20 cellular contexts compared by ENCODE assay signal in genomic region chr20:50574586-50574985, GRCh38.
DNase-seq lines count a peak whose midpoint lies in the region; ATAC-seq and TF ChIP-seq lines count a peak whose summit lies in the region.
"Had no signal": no experiment of that assay in that cellular context is flagged by ENCODE, and none has a peak within 500 bp of the region (broad histone marks: within the 10 kb centered on the region; RNA-seq: fewer than 3 reads in every experiment).

No MANE protein-coding gene starts in this region.

- no peaks in the 10 kb centered on the region for H3K9me3 Mint-ChIP-seq in CD4-positive, alpha-beta memory T cell
- no peaks in the 10 kb centered on the region for H3K9me3 Mint-ChIP-seq in activated CD8-positive, alpha-beta T cell treated with anti-CD3 and anti-CD28 coated beads for 36 hours
- no peaks in the 10 kb centered on the region for H3K9me3 Mint-ChIP-seq in natural killer cell
- H3K9me3 Mint-ChIP-seq: GM23338, immature natural killer cell had no signal

- H3K27ac Mint-ChIP-seq in CD4-positive, alpha-beta memory T cell, result peak overlapping the region in 4 of 7 donors; percentile 59 to 85 (median 71)
- peak overlapping the region; percentile 21 for H3K27ac Mint-ChIP-seq in activated CD8-positive, alpha-beta T cell treated with anti-CD3 and anti-CD28 coated beads for 36 hours
- peak overlapping the region; percentile 16 to 21 for H3K27ac Mint-ChIP-seq in natural killer cell
- H3K27ac Mint-ChIP-seq: GM23338 had no signal

- no peak overlapping the region for H3K4me3 ChIP-seq in CD4-positive, alpha-beta memory T cell (ENCODE audit: low read length in 2 of 2)
- no peak overlapping the region for H3K4me3 ChIP-seq in MG63
- H3K4me3 ChIP-seq: colonic mucosa, GM23338, skin epidermis had no signal

- POLR2A ChIA-PET in CD4-positive, alpha-beta memory T cell (lab: Charles Lee; ENCODE audit: partially characterized antibody), result interaction anchor here (2.5 kb wide), 1 partner anchor 61 kb away, joined by 9 read pairs; no protein-coding TSS in a partner anchor
- POLR2A ChIA-PET in activated CD8-positive, alpha-beta T cell treated with anti-CD3 and anti-CD28 coated beads for 36 hours (lab: Charles Lee), result interaction anchor here (1.0 to 1.2 kb wide), 2 partner anchors 12 to 26 kb away, joined by 3 read pairs; no protein-coding TSS in a partner anchor

- DNase-seq in activated CD8-positive, alpha-beta memory T cell treated with anti-CD3 and anti-CD28 coated beads for 24 hours, result peak; percentile 44
- no peak for DNase-seq in activated CD8-positive, alpha-beta memory T cell treated with anti-CD3 and anti-CD28 coated beads, Interleukin-2, amount 50 U/mL, for 4 hours
- DNase-seq in CD4-positive, alpha-beta memory T cell, result no peak
- DNase-seq in activated CD8-positive, alpha-beta T cell treated with anti-CD3 and anti-CD28 coated beads for 36 hours, result no peak
- DNase-seq in natural killer cell (no peak), KG1 (lab: John Stamatoyannopoulos, UW) (no peak), MG63 (no peak)
- DNase-seq: colonic mucosa; immature natural killer cell; Karpas-422; NCI-H1105 treated with DMSO at 0.1 percent for 48 hours; NCI-H2107; NCI-H510A treated with DMSO at 0.1 percent for 48 hours; RPMI8226; stimulated activated CD4-positive, alpha-beta T cell treated with anti-CD3 and anti-CD28 coated beads, Interleukin-2, amount 100 ng/mL, for 48 hours; substantia nigra had no signal

- intact Hi-C loops in CD4-positive, alpha-beta memory T cell (cut with micrococcal nuclease), result no loop called here
- intact Hi-C loops in activated CD8-positive, alpha-beta T cell treated with anti-CD3 and anti-CD28 coated beads for 36 hours (cut with micrococcal nuclease), result loop anchor here (5.0 to 10.0 kb wide), 2 partner anchors 82 to 390 kb away; no protein-coding TSS in a partner anchor
- intact Hi-C loops in natural killer cell (cut with micrococcal nuclease), result loop anchor here (5.0 kb wide), 1 partner anchor 62 kb away; the partner anchor contains the start of gene PTPN1

- no peak for ATAC-seq in activated CD8-positive, alpha-beta T cell treated with anti-CD3 and anti-CD28 coated beads for 36 hours
- ATAC-seq in natural killer cell, result no peak
- ATAC-seq in GM19467 (IDR thresholded peaks at IDR 0.05; ENCODE audit: unreplicated experiment), result no peak
- ATAC-seq: GM23338 had no signal

- H3K4me3 Mint-ChIP-seq in CD4-positive, alpha-beta memory T cell, result no peak overlapping the region
- no peak overlapping the region for H3K4me3 Mint-ChIP-seq in activated CD8-positive, alpha-beta T cell treated with anti-CD3 and anti-CD28 coated beads for 36 hours
- no peak overlapping the region for H3K4me3 Mint-ChIP-seq in natural killer cell
- H3K4me3 Mint-ChIP-seq: GM23338, immature natural killer cell had no signal

- no peak overlapping the region for H3K27ac ChIP-seq in CD4-positive, alpha-beta memory T cell (ENCODE audit: low read depth, low read length)
- H3K27ac ChIP-seq: colonic mucosa, VCaP had no signal

- H3K9me3 ChIP-seq in CD4-positive, alpha-beta memory T cell (ENCODE audit: control insufficient read depth in 1 of 2, low read length in 2 of 2), result no peaks in the 10 kb centered on the region
- no peaks in the 10 kb centered on the region for H3K9me3 ChIP-seq in MG63
- H3K9me3 ChIP-seq: colonic mucosa had no signal

- H3K27me3 Mint-ChIP-seq in CD4-positive, alpha-beta memory T cell, result no peaks in the 10 kb centered on the region
- no peaks in the 10 kb centered on the region for H3K27me3 Mint-ChIP-seq in activated CD8-positive, alpha-beta T cell treated with anti-CD3 and anti-CD28 coated beads for 36 hours
- H3K27me3 Mint-ChIP-seq in natural killer cell (ENCODE audit: low read depth in 2 of 2), result no peaks in the 10 kb centered on the region

- peaks cover 19 to 60% (median 42%) of the 10 kb centered on the region in 4 donors for H3K4me1 Mint-ChIP-seq in CD4-positive, alpha-beta memory T cell
- H3K4me1 Mint-ChIP-seq in activated CD8-positive, alpha-beta T cell treated with anti-CD3 and anti-CD28 coated beads for 36 hours (ENCODE audit: low read depth), result peaks cover 33% of the 10 kb centered on the region
- H3K4me1 Mint-ChIP-seq in natural killer cell, result peaks cover 23 to 49% of the 10 kb centered on the region in 2 donors

- peaks cover 51% of the 10 kb centered on the region for H3K36me3 ChIP-seq in CD4-positive, alpha-beta memory T cell (ENCODE audit: insufficient read depth, low read length)
- peaks cover 53% of the 10 kb centered on the region for H3K36me3 ChIP-seq in MG63
- H3K36me3 ChIP-seq: colonic mucosa had no signal

- CTCF ChIA-PET in CD4-positive, alpha-beta memory T cell (lab: Charles Lee; ENCODE audit: partially characterized antibody), result interaction anchor here (1.2 to 16.4 kb wide), 13 partner anchors 12 to 384 kb away, joined by 3 to 244 read pairs (median 9); partner anchors contain the start of gene CEBPB
- CTCF ChIA-PET in activated CD8-positive, alpha-beta T cell treated with anti-CD3 and anti-CD28 coated beads for 36 hours (lab: Charles Lee), result interaction anchor here (0.7 to 9.5 kb wide), 11 partner anchors 13 to 395 kb away, joined by 3 to 108 read pairs (median 11); partner anchors contain the start of gene PTPN1

- peaks cover 25% of the 10 kb centered on the region for H3K4me1 ChIP-seq in CD4-positive, alpha-beta memory T cell (ENCODE audit: insufficient read depth, low read length)

- H3K27me3 ChIP-seq in CD4-positive, alpha-beta memory T cell (ENCODE audit: insufficient read depth, low read length), result no peaks in the 10 kb centered on the region
- H3K27me3 ChIP-seq in MG63, result no peaks in the 10 kb centered on the region
- H3K27me3 ChIP-seq: colonic mucosa had no signal

- peaks cover 45 to 85% of the 10 kb centered on the region in 2 donors for H3K36me3 Mint-ChIP-seq in CD4-positive, alpha-beta memory T cell
- peaks cover 46% of the 10 kb centered on the region for H3K36me3 Mint-ChIP-seq in activated CD8-positive, alpha-beta T cell treated with anti-CD3 and anti-CD28 coated beads for 36 hours (ENCODE audit: low read depth)
- H3K36me3 Mint-ChIP-seq in natural killer cell, result no peaks in the 10 kb centered on the region

- TF ChIP-seq CTCF in activated CD8-positive, alpha-beta T cell treated with anti-CD3 and anti-CD28 coated beads for 36 hours (IDR thresholded peaks at IDR 0.05), result no peak
- TF ChIP-seq CTCF in natural killer cell (IDR thresholded peaks at IDR 0.05), result no peak

Comparison
In these comparisons a context has a peak if more than half of its experiments do, and no peak if none do; other contexts are left out.
1. H3K27ac Mint-ChIP-seq: peak in every context shown above with its lines; median percentile 71 in CD4-positive, alpha-beta memory T cell; 21 in activated CD8-positive, alpha-beta T cell treated with anti-CD3 and anti-CD28 coated beads for 36 hours; 18 in natural killer cell.